1 cellular context compared by ENCODE assay signal in genomic region chr1:93844262-93845045, GRCh38.
TF ChIP-seq lines count a peak whose summit lies in the region.

No MANE protein-coding gene starts in this region.

TF ChIP-seq in HepG2, 621 proteins besides CTCF, POLR2A, EP300 and RAD21 (continued from another document and continues in another):
- TF ChIP-seq, protein P1, sequence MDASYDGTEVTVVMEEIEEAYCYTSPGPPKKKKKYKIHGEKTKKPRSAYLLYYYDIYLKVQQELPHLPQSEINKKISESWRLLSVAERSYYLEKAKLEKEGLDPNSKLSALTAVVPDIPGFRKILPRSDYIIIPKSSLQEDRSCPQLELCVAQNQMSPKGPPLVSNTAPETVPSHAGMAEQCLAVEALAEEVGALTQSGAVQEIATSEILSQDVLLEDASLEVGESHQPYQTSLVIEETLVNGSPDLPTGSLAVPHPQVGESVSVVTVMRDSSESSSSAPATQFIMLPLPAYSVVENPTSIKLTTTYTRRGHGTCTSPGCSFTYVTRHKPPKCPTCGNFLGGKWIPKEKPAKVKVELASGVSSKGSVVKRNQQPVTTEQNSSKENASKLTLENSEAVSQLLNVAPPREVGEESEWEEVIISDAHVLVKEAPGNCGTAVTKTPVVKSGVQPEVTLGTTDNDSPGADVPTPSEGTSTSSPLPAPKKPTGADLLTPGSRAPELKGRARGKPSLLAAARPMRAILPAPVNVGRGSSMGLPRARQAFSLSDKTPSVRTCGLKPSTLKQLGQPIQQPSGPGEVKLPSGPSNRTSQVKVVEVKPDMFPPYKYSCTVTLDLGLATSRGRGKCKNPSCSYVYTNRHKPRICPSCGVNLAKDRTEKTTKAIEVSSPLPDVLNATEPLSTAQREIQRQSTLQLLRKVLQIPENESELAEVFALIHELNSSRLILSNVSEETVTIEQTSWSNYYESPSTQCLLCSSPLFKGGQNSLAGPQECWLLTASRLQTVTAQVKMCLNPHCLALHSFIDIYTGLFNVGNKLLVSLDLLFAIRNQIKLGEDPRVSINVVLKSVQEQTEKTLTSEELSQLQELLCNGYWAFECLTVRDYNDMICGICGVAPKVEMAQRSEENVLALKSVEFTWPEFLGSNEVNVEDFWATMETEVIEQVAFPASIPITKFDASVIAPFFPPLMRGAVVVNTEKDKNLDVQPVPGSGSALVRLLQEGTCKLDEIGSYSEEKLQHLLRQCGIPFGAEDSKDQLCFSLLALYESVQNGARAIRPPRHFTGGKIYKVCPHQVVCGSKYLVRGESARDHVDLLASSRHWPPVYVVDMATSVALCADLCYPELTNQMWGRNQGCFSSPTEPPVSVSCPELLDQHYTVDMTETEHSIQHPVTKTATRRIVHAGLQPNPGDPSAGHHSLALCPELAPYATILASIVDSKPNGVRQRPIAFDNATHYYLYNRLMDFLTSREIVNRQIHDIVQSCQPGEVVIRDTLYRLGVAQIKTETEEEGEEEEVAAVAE (CRISPR knock-in tag; IDR thresholded peaks at IDR 0.05; ENCODE audit: borderline replicate concordance): 0 out of 2 replicates have a peak, but pooled peaks have one; percentile 2
- TF ChIP-seq, protein P2, sequence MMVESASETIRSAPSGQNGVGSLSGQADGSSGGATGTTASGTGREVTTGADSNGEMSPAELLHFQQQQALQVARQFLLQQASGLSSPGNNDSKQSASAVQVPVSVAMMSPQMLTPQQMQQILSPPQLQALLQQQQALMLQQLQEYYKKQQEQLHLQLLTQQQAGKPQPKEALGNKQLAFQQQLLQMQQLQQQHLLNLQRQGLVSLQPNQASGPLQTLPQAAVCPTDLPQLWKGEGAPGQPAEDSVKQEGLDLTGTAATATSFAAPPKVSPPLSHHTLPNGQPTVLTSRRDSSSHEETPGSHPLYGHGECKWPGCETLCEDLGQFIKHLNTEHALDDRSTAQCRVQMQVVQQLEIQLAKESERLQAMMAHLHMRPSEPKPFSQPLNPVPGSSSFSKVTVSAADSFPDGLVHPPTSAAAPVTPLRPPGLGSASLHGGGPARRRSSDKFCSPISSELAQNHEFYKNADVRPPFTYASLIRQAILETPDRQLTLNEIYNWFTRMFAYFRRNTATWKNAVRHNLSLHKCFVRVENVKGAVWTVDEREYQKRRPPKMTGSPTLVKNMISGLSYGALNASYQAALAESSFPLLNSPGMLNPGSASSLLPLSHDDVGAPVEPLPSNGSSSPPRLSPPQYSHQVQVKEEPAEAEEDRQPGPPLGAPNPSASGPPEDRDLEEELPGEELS (CRISPR knock-in tag; IDR thresholded peaks at IDR 0.05): peak; percentile 24; the same call in 1 of the 2 replicates
- TF ChIP-seq TEAD3 (CRISPR knock-in tag; optimal IDR thresholded peaks at IDR 0.05; ENCODE audit: borderline replicate concordance) (peak; percentile 50), CEBPG (CRISPR knock-in tag; IDR thresholded peaks at IDR 0.05) (peak; percentile 75), GATAD1 (CRISPR knock-in tag; IDR thresholded peaks at IDR 0.05) (0 out of 2 replicates have a peak, but pooled peaks have one; percentile 35), SOX5 (CRISPR knock-in tag; IDR thresholded peaks at IDR 0.05; ENCODE audit: borderline replicate concordance) (peak; percentile 29; the same call in 1 of the 2 replicates), GATAD2A (CRISPR knock-in tag; IDR thresholded peaks at IDR 0.05) (peak; percentile 50), ATF4 (CRISPR knock-in tag; IDR thresholded peaks at IDR 0.05) (peak in 1 of 2 experiments; percentile 29; a peak in 1 of 4 replicates), ZNF761 (CRISPR knock-in tag; conservative IDR thresholded peaks at IDR 0.05) (no peak), ZNF577 (CRISPR knock-in tag; IDR thresholded peaks at IDR 0.05; ENCODE audit: borderline replicate concordance, low read depth) (no peak), MIXL1 (CRISPR knock-in tag; IDR thresholded peaks at IDR 0.05) (peak; percentile 93), KDM3A (CRISPR knock-in tag; IDR thresholded peaks at IDR 0.05; ENCODE audit: low read depth) (0 out of 2 replicates have a peak, but pooled peaks have one; percentile 30), NBN (conservative IDR thresholded peaks at IDR 0.05) (no peak), SOX13 (IDR thresholded peaks at IDR 0.05) (no peak), SOX13 (CRISPR knock-in tag; conservative IDR thresholded peaks at IDR 0.05 in 1 of 2, IDR thresholded peaks at IDR 0.05 in 1 of 2) (peak in 1 of 2 experiments; percentile 14; a peak in 1 of 4 replicates), SAP130 (CRISPR knock-in tag; IDR thresholded peaks at IDR 0.05; ENCODE audit: low read depth) (peak; percentile 53; the same call in 1 of the 2 replicates), FOXK1 (CRISPR knock-in tag; IDR thresholded peaks at IDR 0.05; ENCODE audit: borderline replicate concordance, low read depth) (peak; percentile 76; the same call in 1 of the 2 replicates), IRF2 (CRISPR knock-in tag; IDR thresholded peaks at IDR 0.05) (peak; percentile 50; the same call in 1 of the 2 replicates), ZNF781 (CRISPR knock-in tag; IDR thresholded peaks at IDR 0.05; ENCODE audit: borderline replicate concordance, not compliant biosample characterization) (peak; percentile 50), NCOA2 (CRISPR knock-in tag; IDR thresholded peaks at IDR 0.05) (peak; percentile 20; the same call in 1 of the 2 replicates), FLYWCH1 (CRISPR knock-in tag; IDR thresholded peaks at IDR 0.05) (no peak), ATM (IDR thresholded peaks at IDR 0.05; ENCODE audit: borderline replicate concordance) (peak; percentile 83; the same call in 1 of the 2 replicates), FOXP1 (IDR thresholded peaks at IDR 0.05) (no peak), FOXP1 (CRISPR knock-in tag; IDR thresholded peaks at IDR 0.05) (peak; percentile 50; the same call in 1 of the 2 replicates), FOXO1 (CRISPR knock-in tag; IDR thresholded peaks at IDR 0.05) (peak; percentile 69; the same call in 1 of the 2 replicates), ZNF614 (CRISPR knock-in tag; IDR thresholded peaks at IDR 0.05; ENCODE audit: borderline replicate concordance) (0 out of 2 replicates have a peak, but pooled peaks have one; percentile 35), KAT8 (CRISPR knock-in tag; IDR thresholded peaks at IDR 0.05) (peak; percentile 35; the same call in 1 of the 2 replicates), FOXA3 (CRISPR knock-in tag; IDR thresholded peaks at IDR 0.05) (peak; percentile 63), PPARG (CRISPR knock-in tag; conservative IDR thresholded peaks at IDR 0.05) (0 out of 2 replicates have a peak, but pooled peaks have one; percentile 17), ZGPAT (CRISPR knock-in tag; IDR thresholded peaks at IDR 0.05) (peak; percentile 47; the same call in 1 of the 2 replicates), ARID3A (IDR thresholded peaks at IDR 0.05; ENCODE audit: low read depth, low read length) (peak; percentile 37; the same call in 1 of the 2 replicates), LCORL (IDR thresholded peaks at IDR 0.05) (0 out of 2 replicates have a peak, but pooled peaks have one; percentile 45), LCORL (CRISPR knock-in tag; IDR thresholded peaks at IDR 0.05) (no peak), FOXK2 (IDR thresholded peaks at IDR 0.05) (peak; percentile 52; the same call in 1 of the 2 replicates), TEF (CRISPR knock-in tag; IDR thresholded peaks at IDR 0.05) (peak; percentile 93), ZNF510 (CRISPR knock-in tag; IDR thresholded peaks at IDR 0.05; ENCODE audit: low read depth) (no peak), ZNF724P (CRISPR knock-in tag; IDR thresholded peaks at IDR 0.05; ENCODE audit: borderline replicate concordance) (no peak), RFX5 (IDR thresholded peaks at IDR 0.05; ENCODE audit: low read depth, low read length) (no peak), RXRB (CRISPR knock-in tag; IDR thresholded peaks at IDR 0.05; ENCODE audit: borderline replicate concordance) (peak; percentile 23; the same call in 1 of the 2 replicates), ARID5B (CRISPR knock-in tag; IDR thresholded peaks at IDR 0.05) (peak; percentile 45; the same call in 1 of the 2 replicates), CEBPB (IDR thresholded peaks at IDR 0.05; ENCODE audit: borderline replicate concordance, low read depth, low read length) (peak; percentile 24; the same call in 1 of the 2 replicates), HMGXB4 (CRISPR knock-in tag; IDR thresholded peaks at IDR 0.05; ENCODE audit: borderline replicate concordance in 1 of 2, low read depth in 1 of 2) (0 out of 4 replicates have a peak, but pooled peaks of 1 of the 2 experiments have one; percentile 23), SMC3 (IDR thresholded peaks at IDR 0.05; ENCODE audit: low read length) (peak; percentile 81), TBX3 (IDR thresholded peaks at IDR 0.05; ENCODE audit: borderline replicate concordance) (no peak), FOXA1 (IDR thresholded peaks at IDR 0.05) (no peak), FOXA1 (CRISPR knock-in tag; IDR thresholded peaks at IDR 0.05) (peak; percentile 42; the same call in 1 of the 2 replicates)
